Comparison of ENCODE assay signal across 1 cellular context in genomic region chr11:44243633-44244343, GRCh38.
A peak's percentile ranks its signal among the peaks of the same experiment; 100 is the strongest.
TF ChIP-seq lines count a peak whose summit lies in the region.

No MANE protein-coding gene starts in this region.

TF ChIP-seq in HepG2, 621 proteins besides CTCF, POLR2A, EP300 and RAD21 (continued from another document and continues in another):
- TF ChIP-seq, protein P1, sequence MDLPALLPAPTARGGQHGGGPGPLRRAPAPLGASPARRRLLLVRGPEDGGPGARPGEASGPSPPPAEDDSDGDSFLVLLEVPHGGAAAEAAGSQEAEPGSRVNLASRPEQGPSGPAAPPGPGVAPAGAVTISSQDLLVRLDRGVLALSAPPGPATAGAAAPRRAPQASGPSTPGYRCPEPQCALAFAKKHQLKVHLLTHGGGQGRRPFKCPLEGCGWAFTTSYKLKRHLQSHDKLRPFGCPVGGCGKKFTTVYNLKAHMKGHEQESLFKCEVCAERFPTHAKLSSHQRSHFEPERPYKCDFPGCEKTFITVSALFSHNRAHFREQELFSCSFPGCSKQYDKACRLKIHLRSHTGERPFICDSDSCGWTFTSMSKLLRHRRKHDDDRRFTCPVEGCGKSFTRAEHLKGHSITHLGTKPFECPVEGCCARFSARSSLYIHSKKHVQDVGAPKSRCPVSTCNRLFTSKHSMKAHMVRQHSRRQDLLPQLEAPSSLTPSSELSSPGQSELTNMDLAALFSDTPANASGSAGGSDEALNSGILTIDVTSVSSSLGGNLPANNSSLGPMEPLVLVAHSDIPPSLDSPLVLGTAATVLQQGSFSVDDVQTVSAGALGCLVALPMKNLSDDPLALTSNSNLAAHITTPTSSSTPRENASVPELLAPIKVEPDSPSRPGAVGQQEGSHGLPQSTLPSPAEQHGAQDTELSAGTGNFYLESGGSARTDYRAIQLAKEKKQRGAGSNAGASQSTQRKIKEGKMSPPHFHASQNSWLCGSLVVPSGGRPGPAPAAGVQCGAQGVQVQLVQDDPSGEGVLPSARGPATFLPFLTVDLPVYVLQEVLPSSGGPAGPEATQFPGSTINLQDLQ (CRISPR knock-in tag; IDR thresholded peaks at IDR 0.05) = no peak
- no peak for TF ChIP-seq ZSCAN12 (CRISPR knock-in tag; IDR thresholded peaks at IDR 0.05)
- TF ChIP-seq ZNF30 (CRISPR knock-in tag; IDR thresholded peaks at IDR 0.05) = no peak
- peak; percentile 21; the same call in 1 of the 2 replicates for TF ChIP-seq CEBPG (CRISPR knock-in tag; IDR thresholded peaks at IDR 0.05)
- no peak for TF ChIP-seq ZSCAN25 (CRISPR knock-in tag; IDR thresholded peaks at IDR 0.05)
- no peak for TF ChIP-seq TCF7 (IDR thresholded peaks at IDR 0.05; ENCODE audit: low read depth)
- peak; percentile 32 for TF ChIP-seq ASH2L (IDR thresholded peaks at IDR 0.05; ENCODE audit: insufficient read length, low read depth, low read length)
- TF ChIP-seq ZNF296 (CRISPR knock-in tag; conservative IDR thresholded peaks at IDR 0.05) = no peak
- TF ChIP-seq, protein P2, sequence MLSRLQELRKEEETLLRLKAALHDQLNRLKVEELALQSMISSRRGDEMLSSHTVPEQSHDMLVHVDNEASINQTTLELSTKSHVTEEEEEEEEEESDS (CRISPR knock-in tag; IDR thresholded peaks at IDR 0.05; ENCODE audit: borderline replicate concordance) = no peak
- no peak for TF ChIP-seq DNMT3B (CRISPR knock-in tag; conservative IDR thresholded peaks at IDR 0.05)
- TF ChIP-seq NCOA5 (CRISPR knock-in tag; IDR thresholded peaks at IDR 0.05) = no peak
- TF ChIP-seq ZNF883 (CRISPR knock-in tag; IDR thresholded peaks at IDR 0.05; ENCODE audit: not compliant biosample characterization) = no peak
- 0 out of 2 replicates have a peak, but pooled peaks have one; percentile 48 for TF ChIP-seq ZNF772 (CRISPR knock-in tag; IDR thresholded peaks at IDR 0.05)
- 0 out of 2 replicates have a peak, but pooled peaks have one; percentile 24 for TF ChIP-seq ZNF121 (CRISPR knock-in tag; IDR thresholded peaks at IDR 0.05)
- no peak for TF ChIP-seq ZNF512 (CRISPR knock-in tag; IDR thresholded peaks at IDR 0.05)
- TF ChIP-seq TMF1 (CRISPR knock-in tag; IDR thresholded peaks at IDR 0.05; ENCODE audit: low read depth) = no peak
- no peak for TF ChIP-seq CREB1 (IDR thresholded peaks at IDR 0.05)
- no peak for TF ChIP-seq CREB1 (CRISPR knock-in tag; IDR thresholded peaks at IDR 0.05)
- TF ChIP-seq, protein P3, sequence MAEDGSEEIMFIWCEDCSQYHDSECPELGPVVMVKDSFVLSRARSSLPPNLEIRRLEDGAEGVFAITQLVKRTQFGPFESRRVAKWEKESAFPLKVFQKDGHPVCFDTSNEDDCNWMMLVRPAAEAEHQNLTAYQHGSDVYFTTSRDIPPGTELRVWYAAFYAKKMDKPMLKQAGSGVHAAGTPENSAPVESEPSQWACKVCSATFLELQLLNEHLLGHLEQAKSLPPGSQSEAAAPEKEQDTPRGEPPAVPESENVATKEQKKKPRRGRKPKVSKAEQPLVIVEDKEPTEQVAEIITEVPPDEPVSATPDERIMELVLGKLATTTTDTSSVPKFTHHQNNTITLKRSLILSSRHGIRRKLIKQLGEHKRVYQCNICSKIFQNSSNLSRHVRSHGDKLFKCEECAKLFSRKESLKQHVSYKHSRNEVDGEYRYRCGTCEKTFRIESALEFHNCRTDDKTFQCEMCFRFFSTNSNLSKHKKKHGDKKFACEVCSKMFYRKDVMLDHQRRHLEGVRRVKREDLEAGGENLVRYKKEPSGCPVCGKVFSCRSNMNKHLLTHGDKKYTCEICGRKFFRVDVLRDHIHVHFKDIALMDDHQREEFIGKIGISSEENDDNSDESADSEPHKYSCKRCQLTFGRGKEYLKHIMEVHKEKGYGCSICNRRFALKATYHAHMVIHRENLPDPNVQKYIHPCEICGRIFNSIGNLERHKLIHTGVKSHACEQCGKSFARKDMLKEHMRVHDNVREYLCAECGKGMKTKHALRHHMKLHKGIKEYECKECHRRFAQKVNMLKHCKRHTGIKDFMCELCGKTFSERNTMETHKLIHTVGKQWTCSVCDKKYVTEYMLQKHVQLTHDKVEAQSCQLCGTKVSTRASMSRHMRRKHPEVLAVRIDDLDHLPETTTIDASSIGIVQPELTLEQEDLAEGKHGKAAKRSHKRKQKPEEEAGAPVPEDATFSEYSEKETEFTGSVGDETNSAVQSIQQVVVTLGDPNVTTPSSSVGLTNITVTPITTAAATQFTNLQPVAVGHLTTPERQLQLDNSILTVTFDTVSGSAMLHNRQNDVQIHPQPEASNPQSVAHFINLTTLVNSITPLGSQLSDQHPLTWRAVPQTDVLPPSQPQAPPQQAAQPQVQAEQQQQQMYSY (CRISPR knock-in tag; IDR thresholded peaks at IDR 0.05) = no peak
- TF ChIP-seq ZNF101 (CRISPR knock-in tag; IDR thresholded peaks at IDR 0.05; ENCODE audit: borderline replicate concordance, low read depth) = no peak
- peak; percentile 77; the same call in 1 of the 2 replicates for TF ChIP-seq ZFX (CRISPR knock-in tag; IDR thresholded peaks at IDR 0.05; ENCODE audit: low read depth)
- TF ChIP-seq ZNF619 (CRISPR knock-in tag; IDR thresholded peaks at IDR 0.05) = no peak
- no peak for TF ChIP-seq DRAP1 (CRISPR knock-in tag; IDR thresholded peaks at IDR 0.05)
- no peak for TF ChIP-seq PAF1 (CRISPR knock-in tag; IDR thresholded peaks at IDR 0.05)
- TF ChIP-seq, protein P4, sequence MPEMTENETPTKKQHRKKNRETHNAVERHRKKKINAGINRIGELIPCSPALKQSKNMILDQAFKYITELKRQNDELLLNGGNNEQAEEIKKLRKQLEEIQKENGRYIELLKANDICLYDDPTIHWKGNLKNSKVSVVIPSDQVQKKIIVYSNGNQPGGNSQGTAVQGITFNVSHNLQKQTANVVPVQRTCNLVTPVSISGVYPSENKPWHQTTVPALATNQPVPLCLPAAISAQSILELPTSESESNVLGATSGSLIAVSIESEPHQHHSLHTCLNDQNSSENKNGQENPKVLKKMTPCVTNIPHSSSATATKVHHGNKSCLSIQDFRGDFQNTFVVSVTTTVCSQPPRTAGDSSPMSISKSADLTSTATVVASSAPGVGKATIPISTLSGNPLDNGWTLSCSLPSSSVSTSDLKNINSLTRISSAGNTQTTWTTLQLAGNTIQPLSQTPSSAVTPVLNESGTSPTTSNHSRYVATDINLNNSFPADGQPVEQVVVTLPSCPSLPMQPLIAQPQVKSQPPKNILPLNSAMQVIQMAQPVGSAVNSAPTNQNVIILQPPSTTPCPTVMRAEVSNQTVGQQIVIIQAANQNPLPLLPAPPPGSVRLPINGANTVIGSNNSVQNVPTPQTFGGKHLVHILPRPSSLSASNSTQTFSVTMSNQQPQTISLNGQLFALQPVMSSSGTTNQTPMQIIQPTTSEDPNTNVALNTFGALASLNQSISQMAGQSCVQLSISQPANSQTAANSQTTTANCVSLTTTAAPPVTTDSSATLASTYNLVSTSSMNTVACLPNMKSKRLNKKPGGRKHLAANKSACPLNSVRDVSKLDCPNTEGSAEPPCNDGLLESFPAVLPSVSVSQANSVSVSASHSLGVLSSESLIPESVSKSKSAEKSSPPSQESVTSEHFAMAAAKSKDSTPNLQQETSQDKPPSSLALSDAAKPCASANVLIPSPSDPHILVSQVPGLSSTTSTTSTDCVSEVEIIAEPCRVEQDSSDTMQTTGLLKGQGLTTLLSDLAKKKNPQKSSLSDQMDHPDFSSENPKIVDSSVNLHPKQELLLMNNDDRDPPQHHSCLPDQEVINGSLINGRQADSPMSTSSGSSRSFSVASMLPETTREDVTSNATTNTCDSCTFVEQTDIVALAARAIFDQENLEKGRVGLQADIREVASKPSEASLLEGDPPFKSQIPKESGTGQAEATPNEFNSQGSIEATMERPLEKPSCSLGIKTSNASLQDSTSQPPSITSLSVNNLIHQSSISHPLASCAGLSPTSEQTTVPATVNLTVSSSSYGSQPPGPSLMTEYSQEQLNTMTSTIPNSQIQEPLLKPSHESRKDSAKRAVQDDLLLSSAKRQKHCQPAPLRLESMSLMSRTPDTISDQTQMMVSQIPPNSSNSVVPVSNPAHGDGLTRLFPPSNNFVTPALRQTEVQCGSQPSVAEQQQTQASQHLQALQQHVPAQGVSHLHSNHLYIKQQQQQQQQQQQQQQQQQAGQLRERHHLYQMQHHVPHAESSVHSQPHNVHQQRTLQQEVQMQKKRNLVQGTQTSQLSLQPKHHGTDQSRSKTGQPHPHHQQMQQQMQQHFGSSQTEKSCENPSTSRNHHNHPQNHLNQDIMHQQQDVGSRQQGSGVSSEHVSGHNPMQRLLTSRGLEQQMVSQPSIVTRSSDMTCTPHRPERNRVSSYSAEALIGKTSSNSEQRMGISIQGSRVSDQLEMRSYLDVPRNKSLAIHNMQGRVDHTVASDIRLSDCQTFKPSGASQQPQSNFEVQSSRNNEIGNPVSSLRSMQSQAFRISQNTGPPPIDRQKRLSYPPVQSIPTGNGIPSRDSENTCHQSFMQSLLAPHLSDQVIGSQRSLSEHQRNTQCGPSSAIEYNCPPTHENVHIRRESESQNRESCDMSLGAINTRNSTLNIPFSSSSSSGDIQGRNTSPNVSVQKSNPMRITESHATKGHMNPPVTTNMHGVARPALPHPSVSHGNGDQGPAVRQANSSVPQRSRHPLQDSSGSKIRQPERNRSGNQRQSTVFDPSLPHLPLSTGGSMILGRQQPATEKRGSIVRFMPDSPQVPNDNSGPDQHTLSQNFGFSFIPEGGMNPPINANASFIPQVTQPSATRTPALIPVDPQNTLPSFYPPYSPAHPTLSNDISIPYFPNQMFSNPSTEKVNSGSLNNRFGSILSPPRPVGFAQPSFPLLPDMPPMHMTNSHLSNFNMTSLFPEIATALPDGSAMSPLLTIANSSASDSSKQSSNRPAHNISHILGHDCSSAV (CRISPR knock-in tag; IDR thresholded peaks at IDR 0.05; ENCODE audit: borderline replicate concordance) = no peak
- TF ChIP-seq ZNF607 (CRISPR knock-in tag; IDR thresholded peaks at IDR 0.05; ENCODE audit: borderline replicate concordance) = no peak
- no peak for TF ChIP-seq TOPORS (CRISPR knock-in tag; IDR thresholded peaks at IDR 0.05)
- no peak for TF ChIP-seq KLF16 (CRISPR knock-in tag; IDR thresholded peaks at IDR 0.05)
- peak; percentile 84 for TF ChIP-seq ZNF12 (CRISPR knock-in tag; IDR thresholded peaks at IDR 0.05)
- TF ChIP-seq THRA (CRISPR knock-in tag; IDR thresholded peaks at IDR 0.05; ENCODE audit: borderline replicate concordance) = 0 out of 2 replicates have a peak, but pooled peaks have one; percentile 20
- no peak for TF ChIP-seq ZNF83 (CRISPR knock-in tag; IDR thresholded peaks at IDR 0.05; ENCODE audit: borderline replicate concordance)
- 0 out of 2 replicates have a peak, but pooled peaks have one; percentile 34 for TF ChIP-seq ZNF224 (CRISPR knock-in tag; IDR thresholded peaks at IDR 0.05)
- TF ChIP-seq MTA3 (CRISPR knock-in tag; IDR thresholded peaks at IDR 0.05) = no peak
- TF ChIP-seq PHF20 (CRISPR knock-in tag; IDR thresholded peaks at IDR 0.05) = no peak
- TF ChIP-seq ZMAT5 (CRISPR knock-in tag; IDR thresholded peaks at IDR 0.05; ENCODE audit: borderline replicate concordance, low read depth) = no peak
- TF ChIP-seq, protein P5, sequence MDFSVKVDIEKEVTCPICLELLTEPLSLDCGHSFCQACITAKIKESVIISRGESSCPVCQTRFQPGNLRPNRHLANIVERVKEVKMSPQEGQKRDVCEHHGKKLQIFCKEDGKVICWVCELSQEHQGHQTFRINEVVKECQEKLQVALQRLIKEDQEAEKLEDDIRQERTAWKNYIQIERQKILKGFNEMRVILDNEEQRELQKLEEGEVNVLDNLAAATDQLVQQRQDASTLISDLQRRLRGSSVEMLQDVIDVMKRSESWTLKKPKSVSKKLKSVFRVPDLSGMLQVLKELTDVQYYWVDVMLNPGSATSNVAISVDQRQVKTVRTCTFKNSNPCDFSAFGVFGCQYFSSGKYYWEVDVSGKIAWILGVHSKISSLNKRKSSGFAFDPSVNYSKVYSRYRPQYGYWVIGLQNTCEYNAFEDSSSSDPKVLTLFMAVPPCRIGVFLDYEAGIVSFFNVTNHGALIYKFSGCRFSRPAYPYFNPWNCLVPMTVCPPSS (IDR thresholded peaks at IDR 0.05) = no peak
- peak; percentile 99 for TF ChIP-seq ZNF652 (CRISPR knock-in tag; IDR thresholded peaks at IDR 0.05; ENCODE audit: borderline replicate concordance, low read depth)
- no peak for TF ChIP-seq PBX3 (CRISPR knock-in tag; IDR thresholded peaks at IDR 0.05; ENCODE audit: borderline replicate concordance)
- TF ChIP-seq ZNF441 (CRISPR knock-in tag; IDR thresholded peaks at IDR 0.05; ENCODE audit: borderline replicate concordance) = 0 out of 2 replicates have a peak, but pooled peaks have one; percentile 27
- TF ChIP-seq ZNF335 (CRISPR knock-in tag; IDR thresholded peaks at IDR 0.05) = no peak
- TF ChIP-seq GATAD2A (CRISPR knock-in tag; IDR thresholded peaks at IDR 0.05) = peak; percentile 83
- TF ChIP-seq ATRX (CRISPR knock-in tag; IDR thresholded peaks at IDR 0.05; ENCODE audit: borderline replicate concordance) = no peak
- TF ChIP-seq SOX5 (CRISPR knock-in tag; IDR thresholded peaks at IDR 0.05; ENCODE audit: borderline replicate concordance) = peak; percentile 52; the same call in 1 of the 2 replicates
